Comparison of ENCODE assay signal across 20 cellular contexts in the genomic region with DNA sequence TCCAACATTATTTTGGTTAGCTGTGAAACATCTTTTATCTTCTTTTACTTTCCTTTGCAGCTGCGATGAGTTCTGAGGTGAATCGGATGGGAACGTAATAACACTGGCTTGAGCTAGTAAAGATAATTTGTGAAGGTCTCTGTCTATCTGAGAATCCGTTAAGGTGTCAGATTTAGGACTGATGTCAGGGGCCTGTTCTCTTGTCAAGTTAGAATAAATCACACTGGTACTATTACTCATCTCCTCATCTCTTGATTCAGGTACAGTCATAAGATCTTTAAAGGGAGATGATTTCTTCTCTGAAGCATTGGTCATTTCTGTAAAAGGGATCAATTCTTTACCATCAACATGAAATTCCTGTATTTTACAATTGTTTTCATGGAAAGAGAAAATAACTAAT. TPM values are rescaled to one million over a fixed set of nuclear protein-coding genes. Genes with fewer than 3 reads are reported as not detected.
A peak's percentile ranks its signal among the peaks of the same experiment; 100 is the strongest.
DNase-seq lines count a peak whose midpoint lies in the region; ATAC-seq and TF ChIP-seq lines count a peak whose summit lies in the region.
"Had no signal": no experiment of that assay in that cellular context is flagged by ENCODE, and none has a peak within 500 bp of the region (broad histone marks: within the 10 kb centered on the region; RNA-seq: fewer than 3 reads in every experiment).

No MANE protein-coding gene starts in this region.

- intact Hi-C loops in CD8-positive, alpha-beta T cell (cut with DNase I, micrococcal nuclease), result no loop called here
- intact Hi-C loops in activated B cell treated with CpG ODN at 0.5 μM for 24 hours (cut with micrococcal nuclease), result loop anchor here (5.0 kb wide), 1 partner anchor 36 kb away; no protein-coding TSS in a partner anchor

- TF ChIP-seq CTCF in CD8-positive, alpha-beta T cell (IDR thresholded peaks at IDR 0.05), result no peak
- no peak for TF ChIP-seq CTCF in activated B cell treated with CpG ODN at 0.5 μM for 24 hours (IDR thresholded peaks at IDR 0.05)

- no peak overlapping the region for H2AFZ ChIP-seq in trophoblast cell (ENCODE audit: insufficient read depth, low read length, poor library complexity)

- H3K4me2 ChIP-seq in trophoblast cell (ENCODE audit: low read length), result no peak overlapping the region
- H3K4me2 ChIP-seq: BLaER1, KMS-11 had no signal

- H3K4me1 Mint-ChIP-seq in activated naive CD8-positive, alpha-beta T cell (ENCODE audit: low read depth), result peaks cover 43% of the 10 kb centered on the region
- H3K4me1 Mint-ChIP-seq in activated naive CD8-positive, alpha-beta T cell treated with anti-CD3 and anti-CD28 coated beads for 36 hours, result peaks cover 24% of the 10 kb centered on the region
- peaks cover 39% of the 10 kb centered on the region for H3K4me1 Mint-ChIP-seq in CD8-positive, alpha-beta T cell (ENCODE audit: low read depth)
- H3K4me1 Mint-ChIP-seq in activated B cell treated with CpG ODN at 0.5 μM for 24 hours, result peaks cover 10% of the 10 kb centered on the region
- H3K4me1 Mint-ChIP-seq in memory B cell, result peaks cover 17% of the 10 kb centered on the region

- no peak for ATAC-seq in CD8-positive, alpha-beta T cell
- ATAC-seq in activated B cell treated with CpG ODN at 0.5 μM for 24 hours (ENCODE audit: low read depth), result no peak
- ATAC-seq in memory B cell (ENCODE audit: low read depth), result no peak
- no peak for ATAC-seq in activated CD4-positive, CD25-positive, alpha-beta regulatory T cell treated with anti-CD3 and anti-CD28 coated beads, Interleukin-2, amount 50 U/mL, for 24 hours
- ATAC-seq in GM21723 (IDR thresholded peaks at IDR 0.05; ENCODE audit: unreplicated experiment), result no peak

- no peak overlapping the region for H2BK120ac ChIP-seq in trophoblast cell (ENCODE audit: insufficient read depth, low read length, poor library complexity)

- peak overlapping the region; percentile 16 for H3K27ac Mint-ChIP-seq in activated naive CD8-positive, alpha-beta T cell
- H3K27ac Mint-ChIP-seq in activated naive CD8-positive, alpha-beta T cell treated with anti-CD3 and anti-CD28 coated beads for 36 hours, result no peak overlapping the region
- peak overlapping the region; percentile 35 for H3K27ac Mint-ChIP-seq in CD8-positive, alpha-beta T cell
- peak overlapping the region; percentile 8 for H3K27ac Mint-ChIP-seq in activated B cell treated with CpG ODN at 0.5 μM for 24 hours
- H3K27ac Mint-ChIP-seq in memory B cell, result peak overlapping the region; percentile 38

- peaks cover 53% of the 10 kb centered on the region for H3K36me3 Mint-ChIP-seq in activated naive CD8-positive, alpha-beta T cell
- H3K36me3 Mint-ChIP-seq in activated naive CD8-positive, alpha-beta T cell treated with anti-CD3 and anti-CD28 coated beads for 36 hours, result peaks cover 84% of the 10 kb centered on the region
- H3K36me3 Mint-ChIP-seq in CD8-positive, alpha-beta T cell, result peaks cover 84% of the 10 kb centered on the region
- H3K36me3 Mint-ChIP-seq in activated B cell treated with CpG ODN at 0.5 μM for 24 hours (ENCODE audit: low read depth) (peaks cover 90% of the 10 kb centered on the region), memory B cell (peaks cover 48% of the 10 kb centered on the region)

- no peaks in the 10 kb centered on the region for H3K79me2 ChIP-seq in trophoblast cell (ENCODE audit: control insufficient read depth, insufficient read depth, low read length, poor library complexity)

- no peak overlapping the region for H2AK5ac ChIP-seq in trophoblast cell (ENCODE audit: low read length)

- H2BK5ac ChIP-seq in trophoblast cell (ENCODE audit: low read depth, low read length, poor library complexity), result no peak overlapping the region

- no peaks in the 10 kb centered on the region for H3K4me1 ChIP-seq in CD8-positive, alpha-beta T cell (ENCODE audit: insufficient read depth, low read length)
- no peaks in the 10 kb centered on the region for H3K4me1 ChIP-seq in trophoblast cell (ENCODE audit: control insufficient read depth in 1 of 2, insufficient read depth in 2 of 2, low read length in 2 of 2)
- H3K4me1 ChIP-seq: BLaER1 had no signal

- peaks cover 38% of the 10 kb centered on the region for H3K36me3 ChIP-seq in CD8-positive, alpha-beta T cell (ENCODE audit: insufficient read depth, low read length)
- H3K36me3 ChIP-seq in trophoblast cell (ENCODE audit: control insufficient read depth in 1 of 2, insufficient read depth in 2 of 2, low read length in 2 of 2), result peaks cover 8 to 28% of the 10 kb centered on the region in 2 experiments

- H4K8ac ChIP-seq in trophoblast cell (ENCODE audit: low read depth, low read length), result no peak overlapping the region

- CTCF ChIA-PET in CD8-positive, alpha-beta T cell (lab: Charles Lee), result no interaction called here
- CTCF ChIA-PET in activated B cell treated with CpG ODN at 0.5 μM for 24 hours (lab: Charles Lee), result no interaction called here

- DNase-seq in activated naive CD8-positive, alpha-beta T cell treated with anti-CD3 and anti-CD28 coated beads for 36 hours, result no peak
- no peak for DNase-seq in CD8-positive, alpha-beta T cell
- DNase-seq in activated B cell treated with CpG ODN at 0.5 μM for 24 hours, result no peak
- no peak for DNase-seq in memory B cell (ENCODE audit: low spot score in 2 of 2)
- no peak for DNase-seq in trophoblast cell
- DNase-seq: Calu3; CD8-positive, alpha-beta memory T cell; DMS153; IMR-90; NCI-H1105; NCI-H146; NCI-H2029; NCI-H226; NCI-H510A treated with DMSO at 0.1 percent for 48 hours; NCI-H748 treated with DMSO at 0.1 percent for 48 hours had no signal

- no peaks in the 10 kb centered on the region for H3K27me3 ChIP-seq in CD8-positive, alpha-beta T cell (ENCODE audit: insufficient read depth, low read length)
- no peaks in the 10 kb centered on the region for H3K27me3 ChIP-seq in trophoblast cell (ENCODE audit: insufficient read depth, low read length)
- H3K27me3 ChIP-seq: BLaER1 had no signal

- no peaks in the 10 kb centered on the region for H3K9me3 ChIP-seq in CD8-positive, alpha-beta T cell (ENCODE audit: low read length)
- H3K9me3 ChIP-seq in trophoblast cell (ENCODE audit: insufficient read depth, low read depth, low read length), result no peaks in the 10 kb centered on the region

- H3K9me3 Mint-ChIP-seq in activated naive CD8-positive, alpha-beta T cell (ENCODE audit: low read depth), result peaks cover 15% of the 10 kb centered on the region
- peaks cover 7% of the 10 kb centered on the region for H3K9me3 Mint-ChIP-seq in activated naive CD8-positive, alpha-beta T cell treated with anti-CD3 and anti-CD28 coated beads for 36 hours
- no peaks in the 10 kb centered on the region for H3K9me3 Mint-ChIP-seq in CD8-positive, alpha-beta T cell
- H3K9me3 Mint-ChIP-seq in activated B cell treated with CpG ODN at 0.5 μM for 24 hours (no peaks in the 10 kb centered on the region), memory B cell (no peaks in the 10 kb centered on the region)
- H3K9me3 Mint-ChIP-seq: CD8-positive, alpha-beta memory T cell had no signal

- no peaks in the 10 kb centered on the region for H3K79me1 ChIP-seq in trophoblast cell (ENCODE audit: low read length)

- no peak overlapping the region for H3K27ac ChIP-seq in CD8-positive, alpha-beta T cell (ENCODE audit: low read depth, low read length)
- no peak overlapping the region for H3K27ac ChIP-seq in trophoblast cell (ENCODE audit: low read depth, low read length)
- H3K27ac ChIP-seq: BLaER1, KMS-11 had no signal

- H3K4ac ChIP-seq in trophoblast cell (ENCODE audit: low read depth, low read length), result no peak overlapping the region

- POLR2A ChIA-PET in CD8-positive, alpha-beta T cell (lab: Charles Lee), result no interaction called here
- POLR2A ChIA-PET in activated B cell treated with CpG ODN at 0.5 μM for 24 hours (lab: Charles Lee), result no interaction called here

- no peak overlapping the region for H3K4me3 Mint-ChIP-seq in activated naive CD8-positive, alpha-beta T cell
- no peak overlapping the region for H3K4me3 Mint-ChIP-seq in activated naive CD8-positive, alpha-beta T cell treated with anti-CD3 and anti-CD28 coated beads for 36 hours
- H3K4me3 Mint-ChIP-seq in CD8-positive, alpha-beta T cell, result no peak overlapping the region
- H3K4me3 Mint-ChIP-seq in activated B cell treated with CpG ODN at 0.5 μM for 24 hours (no peak overlapping the region), memory B cell (no peak overlapping the region)
- H3K4me3 Mint-ChIP-seq: CD8-positive, alpha-beta memory T cell had no signal

- no peak overlapping the region for H3K9ac ChIP-seq in trophoblast cell (ENCODE audit: low read length)
- H3K9ac ChIP-seq: BLaER1, KMS-11 had no signal

- no peak overlapping the region for H2BK12ac ChIP-seq in trophoblast cell (ENCODE audit: low read length)

- no peak overlapping the region for H3K4me3 ChIP-seq in CD8-positive, alpha-beta T cell (ENCODE audit: low read depth, low read length)
- H3K4me3 ChIP-seq in trophoblast cell (ENCODE audit: low read depth, low read length), result no peak overlapping the region
- H3K4me3 ChIP-seq: BLaER1 had no signal

- no peak overlapping the region for H3K23ac ChIP-seq in trophoblast cell (ENCODE audit: low read length)

- no peak overlapping the region for H4K12ac ChIP-seq in trophoblast cell (ENCODE audit: low read depth, low read length)

- no peak overlapping the region for H3K14ac ChIP-seq in trophoblast cell (ENCODE audit: low read length)

- H3K27me3 Mint-ChIP-seq in activated naive CD8-positive, alpha-beta T cell, result no peaks in the 10 kb centered on the region
- H3K27me3 Mint-ChIP-seq in activated naive CD8-positive, alpha-beta T cell treated with anti-CD3 and anti-CD28 coated beads for 36 hours, result no peaks in the 10 kb centered on the region
- no peaks in the 10 kb centered on the region for H3K27me3 Mint-ChIP-seq in CD8-positive, alpha-beta T cell (ENCODE audit: low read depth)
- H3K27me3 Mint-ChIP-seq in activated B cell treated with CpG ODN at 0.5 μM for 24 hours (no peaks in the 10 kb centered on the region), memory B cell (no peaks in the 10 kb centered on the region)
- H3K27me3 Mint-ChIP-seq: CD8-positive, alpha-beta memory T cell had no signal

- no peak overlapping the region for H4K91ac ChIP-seq in trophoblast cell (ENCODE audit: low read depth, low read length)

- H3K18ac ChIP-seq in trophoblast cell (ENCODE audit: low read length), result no peak overlapping the region

- WGBS in trophoblast cell (ENCODE audit: extremely low coverage, insufficient coverage, insufficient read length), result no CpG with 5 or more reads among the region's 4 CpGs

RNA-seq across cellular contexts. Expression of a gene that starts 26.2 kb away (rescaled TPM):
- 10 to 100 TPM; 34.8 to 34.9 TPM for total RNA-seq in activated naive CD8-positive, alpha-beta T cell treated with anti-CD3 and anti-CD28 coated beads for 36 hours
- 10 to 100 TPM; 37.5 to 40.7 TPM for total RNA-seq in CD8-positive, alpha-beta T cell
- 91.3 and 109 TPM in 2 replicates for total RNA-seq in activated B cell treated with CpG ODN at 0.5 μM for 24 hours
- 12.9 and 13.6 TPM in 2 replicates for polyA plus RNA-seq in trophoblast cell (2013)
